Comparison of ENCODE assay signal across 9 cellular contexts in the genomic region with DNA sequence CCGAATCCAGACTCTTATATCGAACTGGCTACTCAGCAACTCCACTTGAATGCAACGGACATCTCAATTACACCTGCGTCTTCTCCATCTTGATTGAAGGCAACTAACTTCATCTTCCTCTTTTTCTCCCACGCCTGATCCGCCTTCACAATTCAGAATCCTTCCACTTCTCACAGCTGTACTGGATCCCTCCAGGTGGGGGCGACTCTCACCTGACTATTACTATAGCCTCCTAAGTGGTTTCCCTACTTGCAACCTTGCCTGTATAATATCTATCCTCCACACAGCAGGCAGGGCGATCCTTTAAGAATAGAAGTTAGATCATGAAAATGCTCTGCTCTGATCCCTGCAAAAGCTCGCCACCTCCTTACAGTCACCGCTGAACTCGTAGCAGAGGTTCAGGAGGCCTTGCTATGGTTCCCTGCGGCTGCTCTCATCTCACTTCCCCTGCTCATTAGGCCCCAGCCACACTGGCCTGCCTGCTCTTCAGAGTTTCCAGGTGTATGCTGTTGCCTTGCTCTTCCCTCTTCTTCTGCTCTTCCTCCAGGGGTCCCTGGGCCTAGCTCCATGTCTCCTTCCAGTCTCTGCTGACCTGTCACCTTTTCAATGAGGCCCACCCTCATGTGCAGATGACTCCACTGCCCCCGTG.
DNase-seq lines count a peak whose midpoint lies in the region; TF ChIP-seq lines count a peak whose summit lies in the region.
"Had no signal": no experiment of that assay in that cellular context is flagged by ENCODE, and none has a peak within 500 bp of the region (broad histone marks: within the 10 kb centered on the region; RNA-seq: fewer than 3 reads in every experiment).

No MANE protein-coding gene starts in this region.

- no peak overlapping the region for H3K4me2 ChIP-seq in OCI-LY1 (ENCODE audit: low read length)

- H3K4me3 ChIP-seq in AG10803 (ENCODE audit: low read length) (no peak overlapping the region), GM12865 (ENCODE audit: low read depth, low read length) (no peak overlapping the region), OCI-LY1 (ENCODE audit: low read depth, low read length, poor library complexity, severe bottlenecking) (no peak overlapping the region), epithelial cell of esophagus (ENCODE audit: low read length) (no peak overlapping the region)

- no peaks in the 10 kb centered on the region for H3K4me1 ChIP-seq in OCI-LY1 (ENCODE audit: insufficient read depth, low read length, severe bottlenecking)

- no peaks in the 10 kb centered on the region for H4K20me1 ChIP-seq in OCI-LY1 (ENCODE audit: insufficient read depth, low read length)

- H3F3A ChIP-seq in OCI-LY1 (ENCODE audit: insufficient read depth, low read length) = no peaks in the 10 kb centered on the region

- H3K9me2 ChIP-seq in OCI-LY1 (ENCODE audit: low read depth, low read length) = no peaks in the 10 kb centered on the region

- H3K36me3 ChIP-seq in OCI-LY1 (ENCODE audit: insufficient read depth, low read length) = no peaks in the 10 kb centered on the region

- H2AFZ ChIP-seq in OCI-LY1 (ENCODE audit: low read length) = no peak overlapping the region

- no peaks in the 10 kb centered on the region for H3K9me3 ChIP-seq in OCI-LY1 (ENCODE audit: low read length)

- H3K9ac ChIP-seq in OCI-LY1 (ENCODE audit: low read length) = no peak overlapping the region

- peak; percentile 1 for DNase-seq in AG10803 (ENCODE audit: low read depth)
- DNase-seq in GM12865 (ENCODE audit: low read depth) = peak; percentile 8
- DNase-seq in epithelial cell of esophagus (ENCODE audit: low read depth) = peak; percentile 9
- DNase-seq in NCI-H146 treated with DMSO at 0.1 percent for 48 hours (lab: John Stamatoyannopoulos, UW; ENCODE audit: unreplicated experiment) = no peak
- DNase-seq in foreskin melanocyte = no peak
- no peak for DNase-seq in HuH-7.5 (ENCODE audit: low spot score)
- DNase-seq in hepatic stellate cell (ENCODE audit: low spot score) = no peak
- DNase-seq: activated gamma-delta T cell treated with Interleukin-2 at 50 U/mL for 16 hours had no signal

- H3K27ac ChIP-seq in OCI-LY1 (ENCODE audit: low read depth, low read length, poor library complexity, severe bottlenecking) = no peak overlapping the region

- TF ChIP-seq CTCF in AG10803 (conservative IDR thresholded peaks at IDR 0.05; ENCODE audit: low read length) (peak; percentile 34), GM12865 (IDR thresholded peaks at IDR 0.05; ENCODE audit: insufficient read depth, low read depth, low read length, missing control alignments) (peak; percentile 5), OCI-LY1 (IDR thresholded peaks at IDR 0.05; ENCODE audit: low read length) (peak; percentile 39), epithelial cell of esophagus (IDR thresholded peaks at IDR 0.05; ENCODE audit: insufficient read depth, low read depth, low read length, missing control alignments) (peak; percentile 25)

- H3K79me2 ChIP-seq in OCI-LY1 (ENCODE audit: insufficient read depth, low read length) = no peaks in the 10 kb centered on the region

- H3K27me3 ChIP-seq in OCI-LY1 (ENCODE audit: insufficient read depth, low read length) = no peaks in the 10 kb centered on the region

Comparison
In these comparisons a context has a peak if more than half of its experiments do, and no peak if none do; other contexts are left out.
1. DNase-seq: peak in AG10803 (single experiment), GM12865 (single experiment) and epithelial cell of esophagus (single experiment); none in NCI-H146 treated with DMSO at 0.1 percent for 48 hours (single experiment), foreskin melanocyte (single experiment), HuH-7.5 (single experiment) and hepatic stellate cell (single experiment).
2. Peak in every context shown above with its lines, with median percentiles within 50 percentile points of each other: CTCF ChIP-seq.